8 cellular contexts compared by ENCODE assay signal in the genomic region with DNA sequence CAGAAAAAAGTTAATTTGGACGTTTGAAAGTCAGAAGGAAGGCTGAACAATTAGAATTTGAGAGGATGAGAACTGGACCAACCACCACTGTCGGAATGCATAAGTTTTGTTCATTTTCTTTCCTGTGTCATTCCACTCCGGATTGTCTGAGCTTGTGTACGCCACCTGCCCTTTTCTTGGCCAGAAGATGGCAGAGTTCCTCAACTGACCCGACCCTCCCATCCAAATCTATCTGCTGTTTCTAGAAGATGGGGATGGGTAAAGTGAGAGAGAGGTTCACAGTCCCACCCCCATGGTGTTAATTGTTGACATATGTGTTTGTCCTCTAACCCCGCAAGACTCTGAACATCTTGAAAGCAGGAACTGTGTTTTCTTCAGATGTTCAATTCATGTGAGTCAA.
A peak's percentile ranks its signal among the peaks of the same experiment; 100 is the strongest.
DNase-seq lines count a peak whose midpoint lies in the region; ATAC-seq and TF ChIP-seq lines count a peak whose summit lies in the region.

No MANE protein-coding gene starts in this region.

- WGBS in mesendoderm (ENCODE audit: extremely low coverage, insufficient coverage, low lambda C conversion rate) = no CpG with 5 or more reads among the region's 6 CpGs

- peaks cover 7% of the 10 kb centered on the region for H3K4me1 Mint-ChIP-seq in WTC11

- H2BK15ac ChIP-seq in mesendoderm (replicated peaks; ENCODE audit: low read depth) = no peak overlapping the region

- no peaks in the 10 kb centered on the region for H3K79me2 ChIP-seq in mesendoderm (ENCODE audit: control insufficient read depth, insufficient read depth, low read length)

- ATAC-seq in WTC11 (peak; percentile 67; the same call in 1 of the 2 replicates), GM19397 (IDR thresholded peaks at IDR 0.05; ENCODE audit: unreplicated experiment) (no peak)

- H4K5ac ChIP-seq in mesendoderm (ENCODE audit: low read length) = no peak overlapping the region

- H3K4ac ChIP-seq in mesendoderm (ENCODE audit: low read depth, low read length) = no peak overlapping the region

- H3K4me3 Mint-ChIP-seq in WTC11 = no peak overlapping the region

- H3K27me3 ChIP-seq in mesendoderm (ENCODE audit: insufficient read depth, low read length, poor library complexity) = no peaks in the 10 kb centered on the region
- no peaks in the 10 kb centered on the region for H3K27me3 ChIP-seq in colonic mucosa

- H3K9ac ChIP-seq in mesendoderm (ENCODE audit: low read length) = no peak overlapping the region
- no peak overlapping the region for H3K9ac ChIP-seq in colonic mucosa (ENCODE audit: low read depth in 2 of 2, low read length in 2 of 2)

- peaks cover 12% of the 10 kb centered on the region for H3K9me3 Mint-ChIP-seq in WTC11

- H3K4me3 ChIP-seq in mesendoderm (ENCODE audit: low read length) (no peak overlapping the region), colonic mucosa (no peak overlapping the region)

- H3K4me1 ChIP-seq in mesendoderm (ENCODE audit: control insufficient read depth, low read depth, low read length) (no peaks in the 10 kb centered on the region), colonic mucosa (no peaks in the 10 kb centered on the region)

- H3K27me3 Mint-ChIP-seq in WTC11 (ENCODE audit: low read depth) = peaks cover 2% of the 10 kb centered on the region; the same call in 1 of the 2 replicates

- POLR2A ChIA-PET in WTC11 (lab: Charles Lee) = no interaction called here

- no peaks in the 10 kb centered on the region for H3K36me3 ChIP-seq in mesendoderm (ENCODE audit: control insufficient read depth, insufficient read depth, low read length)
- no peaks in the 10 kb centered on the region for H3K36me3 ChIP-seq in colonic mucosa

- no peak overlapping the region for H3K4me2 ChIP-seq in mesendoderm (ENCODE audit: low read length)

- H3K36me3 Mint-ChIP-seq in WTC11 = peaks cover 5% of the 10 kb centered on the region; the same call in 1 of the 2 replicates

- no peak overlapping the region for H2AK5ac ChIP-seq in mesendoderm (ENCODE audit: low read length)

- H3K27ac ChIP-seq in mesendoderm (ENCODE audit: low read depth, low read length) (no peak overlapping the region), colonic mucosa (no peak overlapping the region)

- H3K9me3 ChIP-seq in colonic mucosa = no peaks in the 10 kb centered on the region

- no peak overlapping the region for H3K27ac Mint-ChIP-seq in WTC11

- no peak overlapping the region for H2BK5ac ChIP-seq in mesendoderm (ENCODE audit: low read length)

- no peak overlapping the region for H4K8ac ChIP-seq in mesendoderm (ENCODE audit: low read depth, low read length)

- no peaks in the 10 kb centered on the region for H3K79me1 ChIP-seq in mesendoderm (ENCODE audit: low read length)

- CTCF ChIA-PET in WTC11 (lab: Charles Lee) = interaction anchor here (0.6 to 1.4 kb wide), 11 partner anchors 9 to 203 kb away, joined by 3 to 11 read pairs (median 4); no protein-coding TSS in a partner anchor

- H3K56ac ChIP-seq in mesendoderm (ENCODE audit: low read length) = no peak overlapping the region

- no peak overlapping the region for H3K23ac ChIP-seq in mesendoderm (ENCODE audit: low read length)

- no peak overlapping the region for H3K18ac ChIP-seq in mesendoderm (ENCODE audit: low read length)

- no peak overlapping the region for H2BK120ac ChIP-seq in mesendoderm (ENCODE audit: low read depth, low read length)

- TF ChIP-seq CTCF in WTC11 (IDR thresholded peaks at IDR 0.05) (0 out of 2 replicates have a peak, but pooled peaks have one; percentile 13), colonic mucosa (IDR thresholded peaks at IDR 0.05) (no peak)

- DNase-seq in NCI-H2107 treated with DMSO at 0.1 percent for 48 hours (lab: John Stamatoyannopoulos, UW; ENCODE audit: unreplicated experiment) = peak; percentile 46
- DNase-seq in NCI-H2107 (lab: John Stamatoyannopoulos, UW) = no peak
- DNase-seq in HT-29 (ENCODE audit: low spot score) = peak; percentile 2
- DNase-seq in WTC11 (ENCODE audit: low spot score) = no peak
- DNase-seq in mesendoderm = peak; percentile 46
- no peak for DNase-seq in colonic mucosa
- DNase-seq in OCI-M2 (lab: John Stamatoyannopoulos, UW; ENCODE audit: unreplicated experiment) = no peak

- intact Hi-C loops in colonic mucosa (cut with DNase I) = no loop called here

TF ChIP-seq in WTC11, 78 proteins besides CTCF, POLR2A, EP300 and RAD21:
- no peak for TF ChIP-seq MXD4 (CRISPR knock-in tag; IDR thresholded peaks at IDR 0.05; ENCODE audit: borderline replicate concordance)
- TF ChIP-seq, protein P1, sequence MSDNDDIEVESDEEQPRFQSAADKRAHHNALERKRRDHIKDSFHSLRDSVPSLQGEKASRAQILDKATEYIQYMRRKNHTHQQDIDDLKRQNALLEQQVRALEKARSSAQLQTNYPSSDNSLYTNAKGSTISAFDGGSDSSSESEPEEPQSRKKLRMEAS (CRISPR knock-in tag; IDR thresholded peaks at IDR 0.05) = no peak
- TF ChIP-seq, protein P2, sequence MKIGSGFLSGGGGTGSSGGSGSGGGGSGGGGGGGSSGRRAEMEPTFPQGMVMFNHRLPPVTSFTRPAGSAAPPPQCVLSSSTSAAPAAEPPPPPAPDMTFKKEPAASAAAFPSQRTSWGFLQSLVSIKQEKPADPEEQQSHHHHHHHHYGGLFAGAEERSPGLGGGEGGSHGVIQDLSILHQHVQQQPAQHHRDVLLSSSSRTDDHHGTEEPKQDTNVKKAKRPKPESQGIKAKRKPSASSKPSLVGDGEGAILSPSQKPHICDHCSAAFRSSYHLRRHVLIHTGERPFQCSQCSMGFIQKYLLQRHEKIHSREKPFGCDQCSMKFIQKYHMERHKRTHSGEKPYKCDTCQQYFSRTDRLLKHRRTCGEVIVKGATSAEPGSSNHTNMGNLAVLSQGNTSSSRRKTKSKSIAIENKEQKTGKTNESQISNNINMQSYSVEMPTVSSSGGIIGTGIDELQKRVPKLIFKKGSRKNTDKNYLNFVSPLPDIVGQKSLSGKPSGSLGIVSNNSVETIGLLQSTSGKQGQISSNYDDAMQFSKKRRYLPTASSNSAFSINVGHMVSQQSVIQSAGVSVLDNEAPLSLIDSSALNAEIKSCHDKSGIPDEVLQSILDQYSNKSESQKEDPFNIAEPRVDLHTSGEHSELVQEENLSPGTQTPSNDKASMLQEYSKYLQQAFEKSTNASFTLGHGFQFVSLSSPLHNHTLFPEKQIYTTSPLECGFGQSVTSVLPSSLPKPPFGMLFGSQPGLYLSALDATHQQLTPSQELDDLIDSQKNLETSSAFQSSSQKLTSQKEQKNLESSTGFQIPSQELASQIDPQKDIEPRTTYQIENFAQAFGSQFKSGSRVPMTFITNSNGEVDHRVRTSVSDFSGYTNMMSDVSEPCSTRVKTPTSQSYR (CRISPR knock-in tag; IDR thresholded peaks at IDR 0.05) = no peak

Comparison
In these comparisons a context has a peak if more than half of its experiments do, and no peak if none do; other contexts are left out.
1. DNase-seq: peak in NCI-H2107 treated with DMSO at 0.1 percent for 48 hours (single experiment), HT-29 (single experiment) and mesendoderm (single experiment); none in NCI-H2107 (single experiment), WTC11 (single experiment), colonic mucosa (single experiment) and OCI-M2 (single experiment).